ENCODE assay signal across 12 cellular contexts in the genomic region with DNA sequence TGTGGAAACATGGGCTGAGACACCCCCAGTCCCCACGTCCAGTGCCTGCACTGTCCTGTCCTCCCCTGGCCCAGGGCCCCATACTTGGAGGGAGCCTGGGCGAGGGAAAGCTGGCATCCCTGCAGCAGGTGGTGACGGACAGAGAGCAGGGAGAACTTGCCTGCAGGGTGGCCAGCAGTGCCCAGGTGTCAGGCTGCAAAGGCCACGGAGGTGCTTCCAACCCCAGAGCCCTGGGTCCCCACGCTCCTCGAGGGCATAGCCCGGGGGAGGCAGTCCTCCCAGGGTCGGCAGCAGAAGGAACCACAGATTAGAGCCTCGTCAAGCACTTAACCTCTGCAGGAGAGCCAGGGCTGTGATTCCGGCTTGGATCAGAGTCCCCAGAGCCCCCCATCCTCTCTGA.
DNase-seq lines count a peak whose midpoint lies in the region; ATAC-seq, FAIRE-seq and TF ChIP-seq lines count a peak whose summit lies in the region.
"Had no signal": no experiment of that assay in that cellular context is flagged by ENCODE, and none has a peak within 500 bp of the region (broad histone marks: within the 10 kb centered on the region; RNA-seq: fewer than 3 reads in every experiment).

No MANE protein-coding gene starts in this region.

- H2BK5ac ChIP-seq in neuronal stem cell (ENCODE audit: low read length): peak overlapping the region; percentile 82

- H3K4me1 ChIP-seq in HepG2 (ENCODE audit: insufficient read depth, low read length) (peaks cover 9% of the 10 kb centered on the region), right lobe of liver (peaks cover 0 to 23% (median 5%) of the 10 kb centered on the region in 4 donors), neuronal stem cell (ENCODE audit: control insufficient read depth in 2 of 2, insufficient read depth in 1 of 2, low read depth in 1 of 2, low read length in 2 of 2) (peaks cover 18 to 20% of the 10 kb centered on the region in 2 donors)

- ATAC-seq in HepG2: peak; percentile 4; the same call in 2 of the 3 replicates
- ATAC-seq in right lobe of liver: no peak
- no peak for ATAC-seq in effector memory CD8-positive, alpha-beta T cell (replicated peaks)

- WGBS in HepG2 (ENCODE audit: low lambda C conversion rate): 58% methylated on average over 2 of the region's 10 CpGs
- 55% methylated on average over 2 of the region's 10 CpGs for WGBS in right lobe of liver (ENCODE audit: insufficient coverage, low coverage, low lambda C conversion rate, missing lambda C conversion rate)
- no CpG with 5 or more reads among the region's 10 CpGs for WGBS in neuronal stem cell (ENCODE audit: extremely low coverage in 2 of 2, insufficient read length in 2 of 2, insufficient replicate concordance in 1 of 2), 2 donors

- H3K27ac ChIP-seq in HepG2 (ENCODE audit: extremely low read length, insufficient read depth, low read length) (no peak overlapping the region), right lobe of liver (no peak overlapping the region), neuronal stem cell (replicated peaks; ENCODE audit: low read length) (no peak overlapping the region), brain microvascular endothelial cell (no peak overlapping the region)
- H3K27ac ChIP-seq: SJSA1 had no signal

- no peaks in the 10 kb centered on the region for H3K9me3 Mint-ChIP-seq in effector memory CD8-positive, alpha-beta T cell
- H3K9me3 Mint-ChIP-seq: activated naive CD4-positive, alpha-beta T cell treated with anti-CD3 and anti-CD28 coated beads for 36 hours had no signal

- no peak for TF ChIP-seq RAD21 in HepG2 (CRISPR knock-in tag; IDR thresholded peaks at IDR 0.05)

- H3K4ac ChIP-seq in neuronal stem cell (ENCODE audit: low read length): no peak overlapping the region

- no peak for FAIRE-seq in HepG2 (lab: Jason Lieb, UNC)
- FAIRE-seq in D721Med (lab: Jason Lieb, UNC): no peak

- H3K4me1 Mint-ChIP-seq in effector memory CD8-positive, alpha-beta T cell (ENCODE audit: low read depth in 2 of 2): peaks cover 4 to 14% of the 10 kb centered on the region in 2 donors

- intact Hi-C loops in HepG2 (cut with micrococcal nuclease; ENCODE audit: unreplicated experiment): no loop called here
- intact Hi-C loops in right lobe of liver (cut with DNase I): no loop called here

- DNase-seq in HepG2 (ENCODE audit: low spot score) (no peak), right lobe of liver (no peak), neuronal stem cell (ENCODE audit: low spot score) (no peak), RKO (ENCODE audit: low spot score) (no peak), SHP77 (lab: John Stamatoyannopoulos, UW) (no peak), D721Med (ENCODE audit: insufficient read length, low spot score) (no peak), brain microvascular endothelial cell (no peak)
- no peak for DNase-seq in effector memory CD8-positive, alpha-beta T cell

- H4K20me1 ChIP-seq in HepG2 (ENCODE audit: insufficient read depth, low read length): peaks cover 21% of the 10 kb centered on the region; the same call in 1 of the 2 replicates

- no TSS peak for BruUV-seq in HepG2 (replicated peaks; lab: Mats Ljungman, UMichigan)

- peak overlapping the region; percentile 41 for H2BK12ac ChIP-seq in neuronal stem cell (ENCODE audit: low read length)

- TF ChIP-seq POLR2A in HepG2 (IDR thresholded peaks at IDR 0.05; ENCODE audit: insufficient read depth in 1 of 2, low read depth in 2 of 2, low read length in 2 of 2) (no peak), right lobe of liver (IDR thresholded peaks at IDR 0.05) (no peak)

- H4K8ac ChIP-seq in neuronal stem cell (ENCODE audit: low read depth, low read length): no peak overlapping the region

- H3K9me3 ChIP-seq in HepG2 (ENCODE audit: low read length) (no peaks in the 10 kb centered on the region), right lobe of liver (no peaks in the 10 kb centered on the region), neuronal stem cell (replicated peaks in 1 of 2; ENCODE audit: control insufficient read depth in 2 of 2, insufficient read depth in 1 of 2, low read depth in 1 of 2, low read length in 2 of 2) (peaks cover 0 to 1% of the 10 kb centered on the region in 2 donors)
- H3K9me3 ChIP-seq: SJSA1, tibial nerve had no signal

- in situ Hi-C loops in HepG2 (cut with HindIII; ENCODE audit: extremely low pct_ligation_motif_present, low pct_unique_long_range_greater_than_20kb) (no loop called here), brain microvascular endothelial cell (cut with HindIII; ENCODE audit: low pct_ligation_motif_present, low sequenced_read_pairs) (no loop called here)

- H4K91ac ChIP-seq in neuronal stem cell (ENCODE audit: low read depth, low read length, poor library complexity): no peak overlapping the region

- peak overlapping the region in 1 of 2 donors; percentile 78 for H3K4me3 Mint-ChIP-seq in effector memory CD8-positive, alpha-beta T cell

- H3K79me2 ChIP-seq in HepG2 (ENCODE audit: insufficient read depth, low read length): no peaks in the 10 kb centered on the region

- peak overlapping the region; percentile 57 to 64 for H3K27ac Mint-ChIP-seq in effector memory CD8-positive, alpha-beta T cell

- POLR2A ChIA-PET in HepG2 (lab: Yijun Ruan, JAX): no interaction called here

- no peaks in the 10 kb centered on the region for H3K36me3 Mint-ChIP-seq in effector memory CD8-positive, alpha-beta T cell (ENCODE audit: insufficient read depth)

- H2AFZ ChIP-seq in HepG2 (ENCODE audit: low read length) (no peak overlapping the region), neuronal stem cell (ENCODE audit: low read length) (no peak overlapping the region)

- H3K4me2 ChIP-seq in HepG2 (ENCODE audit: low read depth, low read length): no peak overlapping the region
- H3K4me2 ChIP-seq in neuronal stem cell (ENCODE audit: insufficient read depth, low read length, poor library complexity, severe bottlenecking): peak overlapping the region; percentile 25

- H3K36me3 ChIP-seq in HepG2 (replicated peaks in 1 of 2; ENCODE audit: control insufficient read depth in 1 of 2, insufficient read depth in 2 of 2, low read length in 2 of 2): no peaks in the 10 kb centered on the region
- H3K36me3 ChIP-seq in right lobe of liver: no peaks in the 10 kb centered on the region
- H3K36me3 ChIP-seq in neuronal stem cell (replicated peaks in 1 of 2; ENCODE audit: control insufficient read depth in 2 of 2, insufficient read depth in 2 of 2, low read length in 2 of 2): no peaks in the 10 kb centered on the region
- H3K36me3 ChIP-seq in brain microvascular endothelial cell (replicated peaks): no peaks in the 10 kb centered on the region
- H3K36me3 ChIP-seq: SJSA1, tibial nerve had no signal

- peak overlapping the region; percentile 96 for H2BK120ac ChIP-seq in neuronal stem cell (ENCODE audit: low read depth, low read length)

- CTCF ChIA-PET in HepG2 (lab: Yijun Ruan, JAX; ENCODE audit: low intra/inter-chr PET ratio, low total read pairs): no interaction called here

- H3K27me3 ChIP-seq in HepG2 (ENCODE audit: control insufficient read depth in 1 of 2, insufficient read depth in 2 of 2, low read length in 2 of 2) (peaks cover 25 to 85% of the 10 kb centered on the region in 2 experiments), right lobe of liver (no peaks in the 10 kb centered on the region), neuronal stem cell (ENCODE audit: control insufficient read depth in 3 of 3, insufficient read depth in 3 of 3, low read depth in 1 of 3, low read length in 3 of 3) (peaks cover 0 to 22% (median 9%) of the 10 kb centered on the region in 3 experiments), brain microvascular endothelial cell (replicated peaks) (no peaks in the 10 kb centered on the region)

- peak overlapping the region; percentile 81 for H2BK15ac ChIP-seq in neuronal stem cell (ENCODE audit: low read length)

- H3K79me1 ChIP-seq in neuronal stem cell (ENCODE audit: low read depth, low read length): peaks cover 3% of the 10 kb centered on the region

- H3K18ac ChIP-seq in neuronal stem cell (ENCODE audit: low read length): peak overlapping the region; percentile 83

- no peak overlapping the region for H3K9ac ChIP-seq in HepG2 (ENCODE audit: insufficient read depth, low read depth, low read length)
- H3K9ac ChIP-seq in neuronal stem cell (ENCODE audit: low read depth, low read length, poor library complexity): peak overlapping the region; percentile 77

- peak overlapping the region; percentile 0 for H3K23ac ChIP-seq in neuronal stem cell (ENCODE audit: low read depth, low read length, poor library complexity)

- H3K4me3 ChIP-seq in HepG2 (replicated peaks in 1 of 3; ENCODE audit: insufficient read depth in 1 of 3, low read depth in 2 of 3, low read length in 3 of 3) (no peak overlapping the region), right lobe of liver (no peak overlapping the region), neuronal stem cell (ENCODE audit: low read length in 2 of 2) (peak overlapping the region in 1 of 2 donors; percentile 14), brain microvascular endothelial cell (ENCODE audit: low read depth, low read length) (no peak overlapping the region)

- H3K14ac ChIP-seq in neuronal stem cell (ENCODE audit: low read length): peak overlapping the region; percentile 71

- TF ChIP-seq EP300 in HepG2 (IDR thresholded peaks at IDR 0.05; ENCODE audit: low read depth in 2 of 2, low read length in 2 of 2) (no peak), HepG2 (CRISPR knock-in tag; IDR thresholded peaks at IDR 0.05; ENCODE audit: borderline replicate concordance) (no peak)

- peak overlapping the region; percentile 99 for H2AK5ac ChIP-seq in neuronal stem cell (ENCODE audit: low read depth, low read length)

- H3K27me3 Mint-ChIP-seq in effector memory CD8-positive, alpha-beta T cell: no peaks in the 10 kb centered on the region
- H3K27me3 Mint-ChIP-seq: activated CD4-positive, alpha-beta T cell treated with anti-CD3 and anti-CD28 coated beads for 36 hours had no signal

- TF ChIP-seq CTCF in HepG2 (CRISPR knock-in tag; IDR thresholded peaks at IDR 0.05) (no peak), right lobe of liver (IDR thresholded peaks at IDR 0.05) (no peak), D721Med (IDR thresholded peaks at IDR 0.05; ENCODE audit: insufficient read depth, missing control alignments) (no peak), brain microvascular endothelial cell (IDR thresholded peaks at IDR 0.05; ENCODE audit: low read depth, low read length, missing control alignments) (no peak)

TF ChIP-seq in HepG2, 621 proteins besides CTCF, POLR2A, EP300 and RAD21 (continues in another document):
- TF ChIP-seq ZNF337 (CRISPR knock-in tag; IDR thresholded peaks at IDR 0.05; ENCODE audit: borderline replicate concordance, low read depth): no peak
- no peak for TF ChIP-seq DPF2 (CRISPR knock-in tag; IDR thresholded peaks at IDR 0.05; ENCODE audit: borderline replicate concordance, low read depth)
- TF ChIP-seq EZH2 (conservative IDR thresholded peaks at IDR 0.05; ENCODE audit: low read depth, low read length): peak; percentile 24; the same call in 1 of the 2 replicates
- TF ChIP-seq SRSF4 (IDR thresholded peaks at IDR 0.05; ENCODE audit: low read depth, low read length, poor library complexity, severe bottlenecking): no peak
